ENCODE assay signal across 13 cellular contexts in genomic region chr9:128025756-128026155, GRCh38. TPM values are rescaled to one million over a fixed set of nuclear protein-coding genes. Genes with fewer than 3 reads are reported as not detected.
DNase-seq lines count a peak whose midpoint lies in the region; ATAC-seq and TF ChIP-seq lines count a peak whose summit lies in the region.
"Had no signal": no experiment of that assay in that cellular context is flagged by ENCODE, and none has a peak within 500 bp of the region (broad histone marks: within the 10 kb centered on the region; RNA-seq: fewer than 3 reads in every experiment).

No MANE protein-coding gene starts in this region.

- TF ChIP-seq CTCF in DOHH2 (IDR thresholded peaks at IDR 0.05; ENCODE audit: low read depth, low read length, poor library complexity, severe bottlenecking) (no peak), OCI-LY7 (conservative IDR thresholded peaks at IDR 0.05; ENCODE audit: low read length) (no peak)

- no peaks in the 10 kb centered on the region for H3K36me3 ChIP-seq in DOHH2 (ENCODE audit: control insufficient read depth, low read length)
- no peaks in the 10 kb centered on the region for H3K36me3 ChIP-seq in OCI-LY7 (ENCODE audit: insufficient read depth, low read length)

- intact Hi-C loops in OCI-LY7 (cut with micrococcal nuclease; ENCODE audit: unreplicated experiment), result loop anchor here (1.0 to 2.0 kb wide), 2 partner anchors 17 to 45 kb away; partner anchors contain the start of gene EEIG1

- no peak for ATAC-seq in activated naive CD8-positive, alpha-beta T cell treated with anti-CD3 and anti-CD28 coated beads, Interleukin-2, amount 50 U/mL, for 24 hours
- ATAC-seq in left lobe of liver (no peak), GM18519 (IDR thresholded peaks at IDR 0.05; ENCODE audit: low FRiP score, unreplicated experiment) (no peak)

- H3K27ac ChIP-seq in DOHH2 (ENCODE audit: low read depth, low read length), result peak overlapping the region; percentile 82
- H3K27ac ChIP-seq in OCI-LY7 (ENCODE audit: low read depth, low read length, poor library complexity, severe bottlenecking), result peak overlapping the region; percentile 78
- H3K27ac ChIP-seq in skin epidermis, result peak overlapping the region in 14 of 21 experiments; percentile 4 to 95 (median 56)
- H3K27ac ChIP-seq: epithelial cell of prostate had no signal

- CTCF ChIA-PET in OCI-LY7 (lab: Charles Lee; ENCODE audit: unreplicated experiment), result no interaction called here

- H3K79me2 ChIP-seq in DOHH2 (ENCODE audit: control insufficient read depth, low read length), result no peaks in the 10 kb centered on the region
- no peaks in the 10 kb centered on the region for H3K79me2 ChIP-seq in OCI-LY7 (ENCODE audit: insufficient read depth, low read depth, low read length)

- H3K9me3 Mint-ChIP-seq in activated naive CD8-positive, alpha-beta T cell treated with anti-CD3 and anti-CD28 coated beads, Interleukin-2, amount 50 U/mL, for 24 hours, result no peaks in the 10 kb centered on the region

- H3K4me1 ChIP-seq in DOHH2 (ENCODE audit: control insufficient read depth, low read length) (peaks cover 79% of the 10 kb centered on the region), OCI-LY7 (ENCODE audit: insufficient read depth, low read length, poor library complexity, severe bottlenecking) (peaks cover 59% of the 10 kb centered on the region)

- peaks cover 88% of the 10 kb centered on the region for H3K4me1 Mint-ChIP-seq in activated naive CD8-positive, alpha-beta T cell treated with anti-CD3 and anti-CD28 coated beads, Interleukin-2, amount 50 U/mL, for 24 hours

- H3K4me3 Mint-ChIP-seq in activated naive CD8-positive, alpha-beta T cell treated with anti-CD3 and anti-CD28 coated beads, Interleukin-2, amount 50 U/mL, for 24 hours, result peak overlapping the region; percentile 69

- H4K20me1 ChIP-seq in DOHH2 (ENCODE audit: control insufficient read depth, insufficient read depth, low read depth, low read length), result no peaks in the 10 kb centered on the region
- no peaks in the 10 kb centered on the region for H4K20me1 ChIP-seq in OCI-LY7 (ENCODE audit: insufficient read depth, low read length)

- DNase-seq in OCI-LY7 (ENCODE audit: low spot score) (no peak), left lobe of liver (ENCODE audit: low spot score) (no peak), foreskin melanocyte (no peak)
- DNase-seq in activated naive CD8-positive, alpha-beta T cell treated with anti-CD3 and anti-CD28 coated beads, Interleukin-2, amount 50 U/mL, for 24 hours, result no peak
- DNase-seq: glutamatergic neuron, H7, NCI-H1417 treated with DMSO at 0.1 percent for 48 hours, NCI-H226, SK-N-SH had no signal

- H3K36me3 Mint-ChIP-seq in activated naive CD8-positive, alpha-beta T cell treated with anti-CD3 and anti-CD28 coated beads, Interleukin-2, amount 50 U/mL, for 24 hours (ENCODE audit: low read depth), result no peaks in the 10 kb centered on the region

- H3K27ac Mint-ChIP-seq in activated naive CD8-positive, alpha-beta T cell treated with anti-CD3 and anti-CD28 coated beads, Interleukin-2, amount 50 U/mL, for 24 hours, result peak overlapping the region; percentile 96

- no peaks in the 10 kb centered on the region for H3K9me3 ChIP-seq in DOHH2 (ENCODE audit: control insufficient read depth, insufficient read depth, low read length)
- H3K9me3 ChIP-seq in OCI-LY7 (ENCODE audit: low read length), result no peaks in the 10 kb centered on the region
- H3K9me3 ChIP-seq: SK-N-SH had no signal

- peak overlapping the region; percentile 73 for H3K4me2 ChIP-seq in DOHH2 (ENCODE audit: low read length)
- H3K4me2 ChIP-seq in OCI-LY7 (ENCODE audit: low read length), result peak overlapping the region; percentile 66
- H3K4me2 ChIP-seq: SK-N-SH had no signal

- no peaks in the 10 kb centered on the region for H3K27me3 ChIP-seq in DOHH2 (ENCODE audit: control insufficient read depth, low read length)

- peak overlapping the region; percentile 60; the same call in 1 of the 2 replicates for H2AFZ ChIP-seq in OCI-LY7 (ENCODE audit: low read length)

- POLR2A ChIA-PET in OCI-LY7 (lab: Charles Lee), result interaction anchor here (1.0 to 2.9 kb wide), 9 partner anchors 9 to 61 kb away, joined by 3 to 25 read pairs (median 8); partner anchors contain the start of gene EEIG1

- H3K4me3 ChIP-seq in DOHH2 (ENCODE audit: low read length) (peak overlapping the region; percentile 55), OCI-LY7 (ENCODE audit: low read depth, low read length, poor library complexity, severe bottlenecking) (peak overlapping the region; percentile 56), skin epidermis (no peak overlapping the region)

- H3K27me3 Mint-ChIP-seq in activated naive CD8-positive, alpha-beta T cell treated with anti-CD3 and anti-CD28 coated beads, Interleukin-2, amount 50 U/mL, for 24 hours, result no peaks in the 10 kb centered on the region

- no peaks in the 10 kb centered on the region for H3K9me2 ChIP-seq in DOHH2 (replicated peaks; ENCODE audit: control insufficient read depth, low read length)
- H3K9me2 ChIP-seq in OCI-LY7 (ENCODE audit: insufficient read depth, low read length), result no peaks in the 10 kb centered on the region
- H3K9me2 ChIP-seq: SK-N-SH had no signal

- H3F3A ChIP-seq in DOHH2 (ENCODE audit: control insufficient read depth, insufficient read depth), result peaks cover 29% of the 10 kb centered on the region

- no TSS peak for BruUV-seq in OCI-LY7 (replicated peaks; lab: Mats Ljungman, UMichigan)

RNA-seq across cellular contexts. Expression of gene NAIF1, which starts 41.4 kb away (rescaled TPM):
- total RNA-seq in OCI-LY7 (2014; rRNA removed; shearing (Covaris generic)), result 8.6 TPM in 2 replicates
- total RNA-seq in OCI-LY7 (2022) (14.8 and 14.9 TPM in 2 replicates), left lobe of liver (6.3 TPM)

RNA-seq across cellular contexts. Expression of gene SLC25A25, which starts 42.3 kb away (rescaled TPM):
- total RNA-seq in OCI-LY7 (2014; rRNA removed; shearing (Covaris generic)), result 21.4 and 23.7 TPM in 2 replicates
- total RNA-seq in OCI-LY7 (2022) (17.6 and 20.2 TPM in 2 replicates), left lobe of liver (76.9 TPM)

RNA-seq across cellular contexts. Expression of gene EEIG1, which starts 45.0 kb away (rescaled TPM):
- 25.8 and 34.7 TPM in 2 replicates for total RNA-seq in OCI-LY7 (2014; rRNA removed; shearing (Covaris generic))
- total RNA-seq in OCI-LY7 (2022) (60.1 and 69.1 TPM in 2 replicates), left lobe of liver (42.5 TPM)

Comparison
In these comparisons a context has a peak if more than half of its experiments do, and no peak if none do; other contexts are left out.
1. H3K4me3 ChIP-seq: peak in DOHH2 (single experiment) and OCI-LY7 (single experiment); none in skin epidermis (0 of 7).
2. Peak in every context shown above with its lines, with median percentiles within 50 percentile points of each other: H3K27ac ChIP-seq.